Comparison of ENCODE assay signal across 22 cellular contexts in genomic region chr19:19453129-19453461, GRCh38. TPM values are rescaled to one million over a fixed set of nuclear protein-coding genes. Genes with fewer than 3 reads are reported as not detected.
DNase-seq lines count a peak whose midpoint lies in the region; ATAC-seq and TF ChIP-seq lines count a peak whose summit lies in the region.
"Had no signal": no experiment of that assay in that cellular context is flagged by ENCODE, and none has a peak within 500 bp of the region (broad histone marks: within the 10 kb centered on the region; RNA-seq: fewer than 3 reads in every experiment).

No MANE protein-coding gene starts in this region.

- no peak for ATAC-seq in CD4-positive, alpha-beta T cell (ENCODE audit: poor library complexity)
- no peak for ATAC-seq in HG03135 (IDR thresholded peaks at IDR 0.05; ENCODE audit: unreplicated experiment)
- ATAC-seq: GM12878 had no signal

- H3K4me1 ChIP-seq in OCI-LY1 (ENCODE audit: insufficient read depth, low read length, severe bottlenecking), result peaks cover 67% of the 10 kb centered on the region
- H3K4me1 ChIP-seq in hepatocyte (ENCODE audit: insufficient read depth), result peaks cover 24% of the 10 kb centered on the region
- H3K4me1 ChIP-seq: uterus had no signal

- H4K20me1 ChIP-seq in OCI-LY1 (ENCODE audit: insufficient read depth, low read length), result no peaks in the 10 kb centered on the region
- H4K20me1 ChIP-seq in hepatocyte (ENCODE audit: insufficient read depth, poor library complexity, severe bottlenecking), result peaks cover 67% of the 10 kb centered on the region

- no peak overlapping the region for H3K4me3 Mint-ChIP-seq in CD4-positive, alpha-beta T cell
- H3K4me3 Mint-ChIP-seq in progenitor cell of endocrine pancreas (ENCODE audit: low read depth), result no peak overlapping the region
- H3K4me3 Mint-ChIP-seq: activated B cell treated with CpG ODN at 0.5 μM for 24 hours had no signal

- intact Hi-C loops in CD4-positive, alpha-beta T cell (cut with DNase I, micrococcal nuclease), result no loop called here

- H3K4me2 ChIP-seq in OCI-LY1 (ENCODE audit: low read length) (0 out of 2 replicates have a peak overlapping the region, but pooled peaks have one; percentile 10), hepatocyte (peak overlapping the region; percentile 37)

- no peaks in the 10 kb centered on the region for H3K27me3 Mint-ChIP-seq in CD4-positive, alpha-beta T cell
- no peaks in the 10 kb centered on the region for H3K27me3 Mint-ChIP-seq in progenitor cell of endocrine pancreas
- H3K27me3 Mint-ChIP-seq: activated B cell treated with CpG ODN at 0.5 μM for 24 hours had no signal

- POLR2A ChIA-PET in CD4-positive, alpha-beta T cell (lab: Charles Lee), result no interaction called here

- H2AFZ ChIP-seq in OCI-LY1 (ENCODE audit: low read length) (no peak overlapping the region), hepatocyte (no peak overlapping the region)

- no peaks in the 10 kb centered on the region for H3K9me3 Mint-ChIP-seq in CD4-positive, alpha-beta T cell
- H3K9me3 Mint-ChIP-seq in progenitor cell of endocrine pancreas (ENCODE audit: low read depth), result no peaks in the 10 kb centered on the region
- H3K9me3 Mint-ChIP-seq: activated B cell treated with CpG ODN at 0.5 μM for 24 hours had no signal

- no peaks in the 10 kb centered on the region for H3K9me3 ChIP-seq in CD4-positive, alpha-beta T cell (ENCODE audit: control insufficient read depth, low read length)
- H3K9me3 ChIP-seq in OCI-LY1 (ENCODE audit: low read length), result no peaks in the 10 kb centered on the region
- no peaks in the 10 kb centered on the region for H3K9me3 ChIP-seq in hepatocyte (ENCODE audit: low read depth)
- H3K9me3 ChIP-seq: ascending aorta, right lobe of liver, uterus had no signal

- H3K9ac ChIP-seq in OCI-LY1 (ENCODE audit: low read length), result no peak overlapping the region; the same call in 1 of the 2 replicates

- H3K4me1 Mint-ChIP-seq in CD4-positive, alpha-beta T cell (ENCODE audit: low read depth), result peaks cover 53% of the 10 kb centered on the region
- peaks cover 4% of the 10 kb centered on the region for H3K4me1 Mint-ChIP-seq in progenitor cell of endocrine pancreas (ENCODE audit: low read depth)

- no peak overlapping the region for H3K4me3 ChIP-seq in OCI-LY1 (ENCODE audit: low read depth, low read length, poor library complexity, severe bottlenecking)
- H3K4me3 ChIP-seq in hepatocyte, result no peak overlapping the region
- H3K4me3 ChIP-seq: ascending aorta, GM12878, right lobe of liver, uterus had no signal

- no peaks in the 10 kb centered on the region for H3F3A ChIP-seq in OCI-LY1 (ENCODE audit: insufficient read depth, low read length)

- WGBS in hepatocyte (ENCODE audit: low lambda C conversion rate, missing lambda C conversion rate), result 79% methylated on average over 2 of the region's 2 CpGs

- peak overlapping the region; percentile 11 for H3K27ac ChIP-seq in CD4-positive, alpha-beta T cell (ENCODE audit: low read depth, low read length)
- H3K27ac ChIP-seq in OCI-LY1 (ENCODE audit: low read depth, low read length, poor library complexity, severe bottlenecking), result peak overlapping the region; percentile 70
- peak overlapping the region; percentile 68 for H3K27ac ChIP-seq in hepatocyte
- H3K27ac ChIP-seq: ascending aorta, uterus had no signal

- peaks cover 81% of the 10 kb centered on the region for H3K79me2 ChIP-seq in OCI-LY1 (ENCODE audit: insufficient read depth, low read length)
- peaks cover 98% of the 10 kb centered on the region for H3K79me2 ChIP-seq in hepatocyte

- H3K9me2 ChIP-seq in OCI-LY1 (ENCODE audit: low read depth, low read length) (no peaks in the 10 kb centered on the region), hepatocyte (replicated peaks; ENCODE audit: insufficient read depth) (no peaks in the 10 kb centered on the region)

- no peak for TF ChIP-seq CTCF in CD4-positive, alpha-beta T cell (IDR thresholded peaks at IDR 0.05)
- TF ChIP-seq CTCF in OCI-LY1 (IDR thresholded peaks at IDR 0.05; ENCODE audit: low read length), result no peak
- TF ChIP-seq CTCF in hepatocyte (IDR thresholded peaks at IDR 0.05; ENCODE audit: poor library complexity), result no peak
- TF ChIP-seq CTCF in progenitor cell of endocrine pancreas (IDR thresholded peaks at IDR 0.05; ENCODE audit: unreplicated experiment), result no peak

- CTCF ChIA-PET in CD4-positive, alpha-beta T cell (lab: Charles Lee), result no interaction called here

- peaks cover 11% of the 10 kb centered on the region; the same call in 1 of the 2 replicates for H3K36me3 ChIP-seq in OCI-LY1 (ENCODE audit: insufficient read depth, low read length)
- no peaks in the 10 kb centered on the region for H3K36me3 ChIP-seq in hepatocyte (replicated peaks; ENCODE audit: insufficient read depth, low read depth)
- H3K36me3 ChIP-seq: ascending aorta, right lobe of liver, uterus had no signal

- no peak for DNase-seq in CD4-positive, alpha-beta T cell
- DNase-seq in hepatocyte (ENCODE audit: low spot score), result no peak
- DNase-seq in progenitor cell of endocrine pancreas (ENCODE audit: low spot score, unreplicated experiment), result no peak
- no peak for DNase-seq in nucleus accumbens (lab: John Stamatoyannopoulos, UW)
- DNase-seq in T-helper 9 cell, result no peak
- DNase-seq: activated B cell treated with CpG ODN at 0.5 μM for 24 hours; activated effector memory CD4-positive, alpha-beta T cell treated with anti-CD3 and anti-CD28 coated beads, Interleukin-2, amount 50 U/mL, for 16 hours; AML-193; GF-D8; hypothalamus; Karpas-422; kidney glomerular epithelial cell; NCI-H1092; NCI-H2081; NCI-H510A; right lobe of liver; Right ventricle myocardium superior; uterus had no signal

- H3K36me3 Mint-ChIP-seq in CD4-positive, alpha-beta T cell (ENCODE audit: low read depth), result no peaks in the 10 kb centered on the region
- no peaks in the 10 kb centered on the region for H3K36me3 Mint-ChIP-seq in progenitor cell of endocrine pancreas (ENCODE audit: insufficient read depth)

- peak overlapping the region; percentile 85 for H3K27ac Mint-ChIP-seq in CD4-positive, alpha-beta T cell
- peak overlapping the region; percentile 41 for H3K27ac Mint-ChIP-seq in progenitor cell of endocrine pancreas
- H3K27ac Mint-ChIP-seq: activated B cell treated with CpG ODN at 0.5 μM for 24 hours had no signal

- H3K27me3 ChIP-seq in CD4-positive, alpha-beta T cell (ENCODE audit: control insufficient read depth, insufficient read depth, low read length), result no peaks in the 10 kb centered on the region
- H3K27me3 ChIP-seq in OCI-LY1 (ENCODE audit: insufficient read depth, low read length) (no peaks in the 10 kb centered on the region), hepatocyte (no peaks in the 10 kb centered on the region)
- H3K27me3 ChIP-seq: ascending aorta, right lobe of liver, uterus had no signal

RNA-seq across cellular contexts. Expression of gene GATAD2A, which starts 47.6 kb away (rescaled TPM):
- total RNA-seq in CD4-positive, alpha-beta T cell, result 100 to 1,000 TPM; 104 to 107 TPM
- total RNA-seq in hepatocyte (28.0 and 35.7 TPM in 2 replicates), progenitor cell of endocrine pancreas (91.0 and 98.7 TPM in 2 replicates)
- 31.4 and 35.3 TPM in 2 replicates for polyA plus RNA-seq in hepatocyte

Comparison
In these comparisons a context has a peak if more than half of its experiments do, and no peak if none do; other contexts are left out.
1. H3K27ac ChIP-seq: peak in every context shown above with its lines; median percentile 70 in OCI-LY1; 68 in hepatocyte; 11 in CD4-positive, alpha-beta T cell.